1 cellular context compared by ENCODE assay signal in the genomic region with DNA sequence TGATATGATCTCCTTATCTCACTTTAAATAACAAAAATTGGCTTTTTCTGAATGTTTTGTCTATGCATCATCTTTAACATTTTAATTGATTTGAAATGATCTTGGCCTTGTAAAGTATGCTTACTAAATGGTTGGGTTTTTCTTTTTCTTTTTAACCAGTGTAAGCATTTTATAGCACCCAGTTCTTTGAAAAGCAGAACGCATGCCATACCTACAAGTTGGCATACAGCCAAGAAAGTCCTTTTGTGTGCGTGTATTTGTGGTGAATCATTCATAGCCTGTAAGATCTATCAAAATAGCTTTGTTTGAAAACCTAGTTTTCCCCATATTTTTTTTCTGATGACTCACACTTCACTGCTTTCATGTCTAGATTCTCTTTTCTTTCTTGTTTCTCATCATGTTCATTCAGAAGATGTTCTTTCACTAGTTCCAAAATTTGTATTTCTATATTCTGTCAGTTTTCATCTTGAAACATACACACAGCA.
TF ChIP-seq lines count a peak whose summit lies in the region.

No MANE protein-coding gene starts in this region.

TF ChIP-seq in HEK293, 187 proteins besides CTCF, POLR2A, EP300 and RAD21 (continued from another document and continues in another):
- TF ChIP-seq GLI4 (tag by site-specific recombination; IDR thresholded peaks at IDR 0.05): no peak
- TF ChIP-seq ZNF248 (tag by site-specific recombination; IDR thresholded peaks at IDR 0.05): no peak
- TF ChIP-seq ZSCAN16 (tag by site-specific recombination; IDR thresholded peaks at IDR 0.05): no peak
- no peak for TF ChIP-seq ZNF791 (tag by site-specific recombination; IDR thresholded peaks at IDR 0.05)
- TF ChIP-seq ZNF701 (tag by site-specific recombination; IDR thresholded peaks at IDR 0.05): no peak
- TF ChIP-seq REST (tag by site-specific recombination; IDR thresholded peaks at IDR 0.05): no peak
- no peak for TF ChIP-seq ZNF239 (tag by site-specific recombination; IDR thresholded peaks at IDR 0.05)
- TF ChIP-seq, protein P1, sequence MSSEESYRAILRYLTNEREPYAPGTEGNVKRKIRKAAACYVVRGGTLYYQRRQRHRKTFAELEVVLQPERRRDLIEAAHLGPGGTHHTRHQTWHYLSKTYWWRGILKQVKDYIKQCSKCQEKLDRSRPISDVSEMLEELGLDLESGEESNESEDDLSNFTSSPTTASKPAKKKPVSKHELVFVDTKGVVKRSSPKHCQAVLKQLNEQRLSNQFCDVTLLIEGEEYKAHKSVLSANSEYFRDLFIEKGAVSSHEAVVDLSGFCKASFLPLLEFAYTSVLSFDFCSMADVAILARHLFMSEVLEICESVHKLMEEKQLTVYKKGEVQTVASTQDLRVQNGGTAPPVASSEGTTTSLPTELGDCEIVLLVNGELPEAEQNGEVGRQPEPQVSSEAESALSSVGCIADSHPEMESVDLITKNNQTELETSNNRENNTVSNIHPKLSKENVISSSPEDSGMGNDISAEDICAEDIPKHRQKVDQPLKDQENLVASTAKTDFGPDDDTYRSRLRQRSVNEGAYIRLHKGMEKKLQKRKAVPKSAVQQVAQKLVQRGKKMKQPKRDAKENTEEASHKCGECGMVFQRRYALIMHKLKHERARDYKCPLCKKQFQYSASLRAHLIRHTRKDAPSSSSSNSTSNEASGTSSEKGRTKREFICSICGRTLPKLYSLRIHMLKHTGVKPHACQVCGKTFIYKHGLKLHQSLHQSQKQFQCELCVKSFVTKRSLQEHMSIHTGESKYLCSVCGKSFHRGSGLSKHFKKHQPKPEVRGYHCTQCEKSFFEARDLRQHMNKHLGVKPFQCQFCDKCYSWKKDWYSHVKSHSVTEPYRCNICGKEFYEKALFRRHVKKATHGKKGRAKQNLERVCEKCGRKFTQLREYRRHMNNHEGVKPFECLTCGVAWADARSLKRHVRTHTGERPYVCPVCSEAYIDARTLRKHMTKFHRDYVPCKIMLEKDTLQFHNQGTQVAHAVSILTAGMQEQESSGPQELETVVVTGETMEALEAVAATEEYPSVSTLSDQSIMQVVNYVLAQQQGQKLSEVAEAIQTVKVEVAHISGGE (tag by site-specific recombination; conservative IDR thresholded peaks at IDR 0.05; ENCODE audit: low read depth): no peak
- TF ChIP-seq ZBTB20 (tag by site-specific recombination; IDR thresholded peaks at IDR 0.05): no peak
- no peak for TF ChIP-seq GLIS2 (tag by site-specific recombination; IDR thresholded peaks at IDR 0.05)
- no peak for TF ChIP-seq ZNF140 (tag by site-specific recombination; IDR thresholded peaks at IDR 0.05)
- no peak for TF ChIP-seq ZSCAN5A (tag by site-specific recombination; IDR thresholded peaks at IDR 0.05)
- TF ChIP-seq ZEB2 (tag by site-specific recombination; IDR thresholded peaks at IDR 0.05): no peak
- TF ChIP-seq, protein P2, sequence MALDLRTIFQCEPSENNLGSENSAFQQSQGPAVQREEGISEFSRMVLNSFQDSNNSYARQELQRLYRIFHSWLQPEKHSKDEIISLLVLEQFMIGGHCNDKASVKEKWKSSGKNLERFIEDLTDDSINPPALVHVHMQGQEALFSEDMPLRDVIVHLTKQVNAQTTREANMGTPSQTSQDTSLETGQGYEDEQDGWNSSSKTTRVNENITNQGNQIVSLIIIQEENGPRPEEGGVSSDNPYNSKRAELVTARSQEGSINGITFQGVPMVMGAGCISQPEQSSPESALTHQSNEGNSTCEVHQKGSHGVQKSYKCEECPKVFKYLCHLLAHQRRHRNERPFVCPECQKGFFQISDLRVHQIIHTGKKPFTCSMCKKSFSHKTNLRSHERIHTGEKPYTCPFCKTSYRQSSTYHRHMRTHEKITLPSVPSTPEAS (tag by site-specific recombination; IDR thresholded peaks at IDR 0.05): no peak
- TF ChIP-seq ZNF549 (tag by site-specific recombination; IDR thresholded peaks at IDR 0.05): peak; percentile 79
- no peak for TF ChIP-seq MEIS1 (CRISPR knock-in tag; IDR thresholded peaks at IDR 0.05; ENCODE audit: borderline replicate concordance)
- no peak for TF ChIP-seq OSR2 (tag by site-specific recombination; IDR thresholded peaks at IDR 0.05)
- TF ChIP-seq ZNF707 (tag by site-specific recombination; IDR thresholded peaks at IDR 0.05): no peak
- no peak for TF ChIP-seq ZNF624 (tag by site-specific recombination; IDR thresholded peaks at IDR 0.05)
- TF ChIP-seq ZNF560 (tag by site-specific recombination; IDR thresholded peaks at IDR 0.05; ENCODE audit: borderline replicate concordance): no peak
- no peak for TF ChIP-seq ZBTB49 (tag by site-specific recombination; IDR thresholded peaks at IDR 0.05; ENCODE audit: low read depth)
- no peak for TF ChIP-seq ZBTB7A (tag by site-specific recombination; IDR thresholded peaks at IDR 0.05; ENCODE audit: low read depth)
- TF ChIP-seq ZBTB17 (tag by site-specific recombination; IDR thresholded peaks at IDR 0.05): no peak
- no peak for TF ChIP-seq ZNF76 (tag by site-specific recombination; IDR thresholded peaks at IDR 0.05; ENCODE audit: borderline replicate concordance, low read depth)
- no peak for TF ChIP-seq HOXA7 (CRISPR knock-in tag; IDR thresholded peaks at IDR 0.05; ENCODE audit: borderline replicate concordance)
- TF ChIP-seq PRDM1 (tag by site-specific recombination; IDR thresholded peaks at IDR 0.05): peak; percentile 62
- no peak for TF ChIP-seq KLF1 (tag by site-specific recombination; IDR thresholded peaks at IDR 0.05)
- no peak for TF ChIP-seq ZNF561 (tag by site-specific recombination; IDR thresholded peaks at IDR 0.05; ENCODE audit: borderline replicate concordance)
- no peak for TF ChIP-seq ZNF670 (tag by site-specific recombination; IDR thresholded peaks at IDR 0.05; ENCODE audit: low read depth)
- no peak for TF ChIP-seq ZNF394 (tag by site-specific recombination; IDR thresholded peaks at IDR 0.05; ENCODE audit: borderline replicate concordance)
- TF ChIP-seq RBAK (tag by site-specific recombination; IDR thresholded peaks at IDR 0.05): no peak
- no peak for TF ChIP-seq ZNF426 (tag by site-specific recombination; IDR thresholded peaks at IDR 0.05)
- TF ChIP-seq ZNF155 (tag by site-specific recombination; IDR thresholded peaks at IDR 0.05): no peak
- TF ChIP-seq ZNF221 (tag by site-specific recombination; IDR thresholded peaks at IDR 0.05; ENCODE audit: borderline replicate concordance): no peak; the same call in 1 of the 2 replicates
- TF ChIP-seq ZNF510 (tag by site-specific recombination; IDR thresholded peaks at IDR 0.05; ENCODE audit: insufficient replicate concordance): no peak
- TF ChIP-seq ZNF664 (tag by site-specific recombination; IDR thresholded peaks at IDR 0.05): no peak
- no peak for TF ChIP-seq REPIN1 (tag by site-specific recombination; IDR thresholded peaks at IDR 0.05; ENCODE audit: low read depth)
- TF ChIP-seq, protein P3, sequence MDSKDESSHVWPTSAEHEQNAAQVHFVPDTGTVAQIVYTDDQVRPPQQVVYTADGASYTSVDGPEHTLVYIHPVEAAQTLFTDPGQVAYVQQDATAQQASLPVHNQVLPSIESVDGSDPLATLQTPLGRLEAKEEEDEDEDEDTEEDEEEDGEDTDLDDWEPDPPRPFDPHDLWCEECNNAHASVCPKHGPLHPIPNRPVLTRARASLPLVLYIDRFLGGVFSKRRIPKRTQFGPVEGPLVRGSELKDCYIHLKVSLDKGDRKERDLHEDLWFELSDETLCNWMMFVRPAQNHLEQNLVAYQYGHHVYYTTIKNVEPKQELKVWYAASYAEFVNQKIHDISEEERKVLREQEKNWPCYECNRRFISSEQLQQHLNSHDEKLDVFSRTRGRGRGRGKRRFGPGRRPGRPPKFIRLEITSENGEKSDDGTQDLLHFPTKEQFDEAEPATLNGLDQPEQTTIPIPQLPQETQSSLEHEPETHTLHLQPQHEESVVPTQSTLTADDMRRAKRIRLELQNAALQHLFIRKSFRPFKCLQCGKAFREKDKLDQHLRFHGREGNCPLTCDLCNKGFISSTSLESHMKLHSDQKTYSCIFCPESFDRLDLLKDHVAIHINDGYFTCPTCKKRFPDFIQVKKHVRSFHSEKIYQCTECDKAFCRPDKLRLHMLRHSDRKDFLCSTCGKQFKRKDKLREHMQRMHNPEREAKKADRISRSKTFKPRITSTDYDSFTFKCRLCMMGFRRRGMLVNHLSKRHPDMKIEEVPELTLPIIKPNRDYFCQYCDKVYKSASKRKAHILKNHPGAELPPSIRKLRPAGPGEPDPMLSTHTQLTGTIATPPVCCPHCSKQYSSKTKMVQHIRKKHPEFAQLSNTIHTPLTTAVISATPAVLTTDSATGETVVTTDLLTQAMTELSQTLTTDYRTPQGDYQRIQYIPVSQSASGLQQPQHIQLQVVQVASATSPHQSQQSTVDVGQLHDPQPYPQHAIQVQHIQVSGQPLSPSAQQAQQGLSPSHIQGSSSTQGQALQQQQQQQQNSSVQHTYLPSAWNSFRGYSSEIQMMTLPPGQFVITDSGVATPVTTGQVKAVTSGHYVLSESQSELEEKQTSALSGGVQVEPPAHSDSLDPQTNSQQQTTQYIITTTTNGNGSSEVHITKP (tag by site-specific recombination; IDR thresholded peaks at IDR 0.05): no peak
- no peak for TF ChIP-seq SP7 (tag by site-specific recombination; IDR thresholded peaks at IDR 0.05)
- no peak for TF ChIP-seq ZNF514 (tag by site-specific recombination; IDR thresholded peaks at IDR 0.05)
- no peak for TF ChIP-seq ZBTB21 (tag by site-specific recombination; IDR thresholded peaks at IDR 0.05)
- peak; percentile 73 for TF ChIP-seq ZNF830 (tag by site-specific recombination; IDR thresholded peaks at IDR 0.05; ENCODE audit: low read depth)
- TF ChIP-seq ZNF777 (tag by site-specific recombination; IDR thresholded peaks at IDR 0.05; ENCODE audit: borderline replicate concordance): no peak
- no peak for TF ChIP-seq ZNF621 (tag by site-specific recombination; IDR thresholded peaks at IDR 0.05)
- no peak for TF ChIP-seq MZF1 (tag by site-specific recombination; IDR thresholded peaks at IDR 0.05; ENCODE audit: borderline replicate concordance)
- no peak for TF ChIP-seq ZNF202 (tag by site-specific recombination; IDR thresholded peaks at IDR 0.05; ENCODE audit: borderline replicate concordance)
- no peak for TF ChIP-seq ZNF23 (tag by site-specific recombination; IDR thresholded peaks at IDR 0.05; ENCODE audit: borderline replicate concordance)
- TF ChIP-seq, protein P4, sequence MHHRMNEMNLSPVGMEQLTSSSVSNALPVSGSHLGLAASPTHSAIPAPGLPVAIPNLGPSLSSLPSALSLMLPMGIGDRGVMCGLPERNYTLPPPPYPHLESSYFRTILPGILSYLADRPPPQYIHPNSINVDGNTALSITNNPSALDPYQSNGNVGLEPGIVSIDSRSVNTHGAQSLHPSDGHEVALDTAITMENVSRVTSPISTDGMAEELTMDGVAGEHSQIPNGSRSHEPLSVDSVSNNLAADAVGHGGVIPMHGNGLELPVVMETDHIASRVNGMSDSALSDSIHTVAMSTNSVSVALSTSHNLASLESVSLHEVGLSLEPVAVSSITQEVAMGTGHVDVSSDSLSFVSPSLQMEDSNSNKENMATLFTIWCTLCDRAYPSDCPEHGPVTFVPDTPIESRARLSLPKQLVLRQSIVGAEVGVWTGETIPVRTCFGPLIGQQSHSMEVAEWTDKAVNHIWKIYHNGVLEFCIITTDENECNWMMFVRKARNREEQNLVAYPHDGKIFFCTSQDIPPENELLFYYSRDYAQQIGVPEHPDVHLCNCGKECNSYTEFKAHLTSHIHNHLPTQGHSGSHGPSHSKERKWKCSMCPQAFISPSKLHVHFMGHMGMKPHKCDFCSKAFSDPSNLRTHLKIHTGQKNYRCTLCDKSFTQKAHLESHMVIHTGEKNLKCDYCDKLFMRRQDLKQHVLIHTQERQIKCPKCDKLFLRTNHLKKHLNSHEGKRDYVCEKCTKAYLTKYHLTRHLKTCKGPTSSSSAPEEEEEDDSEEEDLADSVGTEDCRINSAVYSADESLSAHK (tag by site-specific recombination; IDR thresholded peaks at IDR 0.05): no peak
